Comparison of ENCODE assay signal across 17 cellular contexts in genomic region chr12:54363047-54363446, GRCh38. TPM values are rescaled to one million over a fixed set of nuclear protein-coding genes. Genes with fewer than 3 reads are reported as not detected.
A peak's percentile ranks its signal among the peaks of the same experiment; 100 is the strongest.
DNase-seq lines count a peak whose midpoint lies in the region; ATAC-seq and TF ChIP-seq lines count a peak whose summit lies in the region.
"Had no signal": no experiment of that assay in that cellular context is flagged by ENCODE, and none has a peak within 500 bp of the region (broad histone marks: within the 10 kb centered on the region; RNA-seq: fewer than 3 reads in every experiment).

No MANE protein-coding gene starts in this region.

- no peak for ATAC-seq in activated naive CD4-positive, alpha-beta T cell treated with anti-CD3 and anti-CD28 coated beads, Interleukin-2, amount 50 U/mL, for 72 hours
- ATAC-seq in right lobe of liver (peak in 1 of 4 donors; percentile 20), GM18858 (IDR thresholded peaks at IDR 0.05; ENCODE audit: unreplicated experiment) (no peak)
- ATAC-seq: GM12878, Right ventricle myocardium inferior had no signal

- H3K27me3 ChIP-seq in right lobe of liver = no peaks in the 10 kb centered on the region

- DNase-seq in activated naive CD4-positive, alpha-beta T cell treated with anti-CD3 and anti-CD28 coated beads, Interleukin-2, amount 10 ng/mL, durations not matched to agents 7 days and 5 days = no peak
- no peak for DNase-seq in activated naive CD4-positive, alpha-beta T cell treated with anti-CD3 and anti-CD28 coated beads, Interleukin-2, amount 50 U/mL, for 72 hours (ENCODE audit: low spot score in 2 of 2)
- DNase-seq in NB4 (ENCODE audit: low read depth) (no peak), right lobe of liver (peak in 2 of 3 donors; percentile 38 to 73), nephron progenitor cell (no peak)
- DNase-seq: Calu3; CD4-positive, CD25-positive, alpha-beta regulatory T cell; DMS79; HCEC 1CT; Kasumi-1; NCI-H187 treated with DMSO at 0.1 percent for 48 hours; NCI-H2171; NCI-H446 treated with DMSO at 0.1 percent for 48 hours; NCI-H774 had no signal

- H3K4me3 ChIP-seq in NB4 (ENCODE audit: low read depth, low read length) (peak overlapping the region; percentile 79), right lobe of liver (no peak overlapping the region)

- H3K4me1 Mint-ChIP-seq in activated naive CD4-positive, alpha-beta T cell treated with anti-CD3 and anti-CD28 coated beads, Interleukin-2, amount 10 ng/mL, durations not matched to agents 7 days and 5 days = peaks cover 36% of the 10 kb centered on the region
- H3K4me1 Mint-ChIP-seq in nephron progenitor cell = peaks cover 18% of the 10 kb centered on the region

- intact Hi-C loops in right lobe of liver (cut with DNase I) = loop anchor here (5.0 to 10.0 kb wide), 4 partner anchors 68 to 138 kb away; no protein-coding TSS in a partner anchor

- no peak for TF ChIP-seq CTCF in NB4 (IDR thresholded peaks at IDR 0.05; ENCODE audit: low read depth, low read length)
- TF ChIP-seq CTCF in right lobe of liver (IDR thresholded peaks at IDR 0.05) = no peak
- no peak for TF ChIP-seq CTCF in nephron progenitor cell (IDR thresholded peaks at IDR 0.05)

- no peaks in the 10 kb centered on the region for H3K9me3 Mint-ChIP-seq in activated naive CD4-positive, alpha-beta T cell treated with anti-CD3 and anti-CD28 coated beads, Interleukin-2, amount 10 ng/mL, durations not matched to agents 7 days and 5 days
- no peaks in the 10 kb centered on the region for H3K9me3 Mint-ChIP-seq in activated naive CD4-positive, alpha-beta T cell treated with anti-CD3 and anti-CD28 coated beads, Interleukin-2, amount 50 U/mL, for 72 hours
- no peaks in the 10 kb centered on the region for H3K9me3 Mint-ChIP-seq in nephron progenitor cell
- H3K9me3 Mint-ChIP-seq: CD4-positive, CD25-positive, alpha-beta regulatory T cell had no signal

- H3K36me3 ChIP-seq in right lobe of liver = no peaks in the 10 kb centered on the region

- no peaks in the 10 kb centered on the region for H3K36me3 Mint-ChIP-seq in activated naive CD4-positive, alpha-beta T cell treated with anti-CD3 and anti-CD28 coated beads, Interleukin-2, amount 10 ng/mL, durations not matched to agents 7 days and 5 days
- H3K36me3 Mint-ChIP-seq in activated naive CD4-positive, alpha-beta T cell treated with anti-CD3 and anti-CD28 coated beads, Interleukin-2, amount 50 U/mL, for 72 hours = no peaks in the 10 kb centered on the region
- H3K36me3 Mint-ChIP-seq in nephron progenitor cell (ENCODE audit: low read depth) = no peaks in the 10 kb centered on the region
- H3K36me3 Mint-ChIP-seq: CD4-positive, CD25-positive, alpha-beta regulatory T cell had no signal

- TF ChIP-seq POLR2A in NB4 (IDR thresholded peaks at IDR 0.05; ENCODE audit: extremely low read depth, insufficient read length) (no peak), right lobe of liver (IDR thresholded peaks at IDR 0.05) (no peak)

- H3K27ac Mint-ChIP-seq in activated naive CD4-positive, alpha-beta T cell treated with anti-CD3 and anti-CD28 coated beads, Interleukin-2, amount 10 ng/mL, durations not matched to agents 7 days and 5 days = peak overlapping the region; percentile 8
- peak overlapping the region in 1 of 2 donors; percentile 85 for H3K27ac Mint-ChIP-seq in activated naive CD4-positive, alpha-beta T cell treated with anti-CD3 and anti-CD28 coated beads, Interleukin-2, amount 50 U/mL, for 72 hours
- no peak overlapping the region for H3K27ac Mint-ChIP-seq in nephron progenitor cell
- H3K27ac Mint-ChIP-seq: CD4-positive, CD25-positive, alpha-beta regulatory T cell had no signal

- no peak overlapping the region for H3K4me3 Mint-ChIP-seq in activated naive CD4-positive, alpha-beta T cell treated with anti-CD3 and anti-CD28 coated beads, Interleukin-2, amount 10 ng/mL, durations not matched to agents 7 days and 5 days
- H3K4me3 Mint-ChIP-seq in nephron progenitor cell = no peak overlapping the region
- H3K4me3 Mint-ChIP-seq: CD4-positive, CD25-positive, alpha-beta regulatory T cell had no signal

- H3K27ac ChIP-seq in right lobe of liver = no peak overlapping the region

- no peaks in the 10 kb centered on the region for H3K9me3 ChIP-seq in right lobe of liver

- CTCF ChIA-PET in activated naive CD4-positive, alpha-beta T cell treated with anti-CD3 and anti-CD28 coated beads, Interleukin-2, amount 10 ng/mL, durations not matched to agents 7 days and 5 days (lab: Charles Lee) = interaction anchor here (0.6 to 8.3 kb wide), 9 partner anchors 8 to 148 kb away, joined by 3 to 125 read pairs (median 10); no protein-coding TSS in a partner anchor

- H3K27me3 Mint-ChIP-seq in activated naive CD4-positive, alpha-beta T cell treated with anti-CD3 and anti-CD28 coated beads, Interleukin-2, amount 10 ng/mL, durations not matched to agents 7 days and 5 days = peaks cover 11% of the 10 kb centered on the region
- peaks cover 12% of the 10 kb centered on the region for H3K27me3 Mint-ChIP-seq in nephron progenitor cell (ENCODE audit: low read depth, poor library complexity)

- H3K4me1 ChIP-seq in right lobe of liver = peaks cover 0 to 5% (median 0%) of the 10 kb centered on the region in 4 donors

- WGBS in right lobe of liver (ENCODE audit: insufficient coverage, low coverage, low lambda C conversion rate, missing lambda C conversion rate) = 56% methylated on average over 8 of the region's 8 CpGs

RNA-seq across cellular contexts. Expression of gene GPR84, which starts 1.2 kb away (rescaled TPM):
- 1 to 10 TPM; 2.0 to 4.1 TPM for total RNA-seq in activated naive CD4-positive, alpha-beta T cell treated with anti-CD3 and anti-CD28 coated beads, Interleukin-2, amount 50 U/mL, for 72 hours
- total RNA-seq in right lobe of liver = under 1 TPM in 1 of 6 experiments, not detected in 5; 0.35 TPM
- total RNA-seq: Calu3; CD4-positive, CD25-positive, alpha-beta regulatory T cell had no signal

RNA-seq across cellular contexts. Expression of gene ZNF385A, which starts 21.5 kb away (rescaled TPM):
- 1 to 10 TPM; 1.2 to 1.8 TPM for total RNA-seq in activated naive CD4-positive, alpha-beta T cell treated with anti-CD3 and anti-CD28 coated beads, Interleukin-2, amount 50 U/mL, for 72 hours
- total RNA-seq in right lobe of liver = 1 to 10 TPM; 2.4 to 9.3 (median 3.7) TPM

RNA-seq across cellular contexts. Expression of gene COPZ1, which starts 38.1 kb away (rescaled TPM):
- total RNA-seq in activated naive CD4-positive, alpha-beta T cell treated with anti-CD3 and anti-CD28 coated beads, Interleukin-2, amount 50 U/mL, for 72 hours = 100 to 1,000 TPM in 1 of 2 donors, 10 to 100 TPM in 1; 99.1 to 101 TPM
- total RNA-seq in right lobe of liver = 10 to 100 TPM; 67.3 to 89.2 (median 74.9) TPM

RNA-seq across cellular contexts. Expression of gene ITGA5, which starts 56.0 kb away (rescaled TPM):
- total RNA-seq in activated naive CD4-positive, alpha-beta T cell treated with anti-CD3 and anti-CD28 coated beads, Interleukin-2, amount 50 U/mL, for 72 hours = 10 to 100 TPM; 29.4 to 53.5 TPM
- 10 to 100 TPM; 31.2 to 75.6 (median 35.5) TPM for total RNA-seq in right lobe of liver

Comparison
In these comparisons a context has a peak if more than half of its experiments do, and no peak if none do; other contexts are left out.
1. DNase-seq: peak in right lobe of liver (2 of 3); none in activated naive CD4-positive, alpha-beta T cell treated with anti-CD3 and anti-CD28 coated beads, Interleukin-2, amount 10 ng/mL, durations not matched to agents 7 days and 5 days (single experiment), activated naive CD4-positive, alpha-beta T cell treated with anti-CD3 and anti-CD28 coated beads, Interleukin-2, amount 50 U/mL, for 72 hours (0 of 2), NB4 (single experiment) and nephron progenitor cell (single experiment).